In the genomic region with DNA sequence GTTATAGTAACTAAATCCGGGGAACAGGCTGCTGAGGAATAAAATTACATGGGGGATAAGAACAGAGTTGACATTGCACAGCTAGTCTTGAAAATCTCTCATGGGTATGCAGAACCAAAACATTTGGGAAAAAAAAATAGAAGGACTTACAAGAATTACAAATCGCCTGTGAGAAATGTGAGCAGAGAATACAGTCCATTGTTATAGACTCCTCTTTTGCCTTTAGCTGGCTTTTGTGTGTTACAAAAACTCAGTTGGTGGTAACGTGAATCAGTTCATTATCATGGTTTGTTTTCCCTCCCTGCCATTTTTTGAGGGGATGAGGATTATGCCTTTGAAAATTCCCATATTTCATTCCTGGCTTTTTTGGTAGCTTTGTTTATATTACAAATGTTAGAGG, we compare ENCODE assay signal across 24 cellular contexts.
"Had no signal": no experiment of that assay in that cellular context is flagged by ENCODE, and none has a peak within 500 bp of the region (broad histone marks: within the 10 kb centered on the region; RNA-seq: fewer than 3 reads in every experiment).

No MANE protein-coding gene starts in this region.

- H3K4me3 ChIP-seq: coronary artery, esophagus muscularis mucosa, gastroesophageal sphincter, heart left ventricle, prostate gland, right atrium auricular region, thyroid gland, upper lobe of right lung had no signal

- DNase-seq: activated CD4-positive, alpha-beta T cell treated with anti-CD3 and anti-CD28 coated beads for 1 hour; activated CD4-positive, alpha-beta T cell treated with anti-CD3 and anti-CD28 coated beads, Interleukin-2, amount 50 U/mL, for 4 hours; activated CD8-positive, alpha-beta memory T cell treated with anti-CD3 and anti-CD28 coated beads for 24 hours; activated CD8-positive, alpha-beta memory T cell treated with anti-CD3 and anti-CD28 coated beads, Interleukin-2, amount 50 U/mL, for 4 hours; activated T-cell treated with anti-CD3 and anti-CD28 coated beads, Interleukin-2, amount 50 U/mL, for 24 hours; aorta; heart left ventricle; islet precursor cell; left cardiac atrium; mesenchymal stem cell; naive B cell; stimulated activated CD4-positive, alpha-beta T cell treated with anti-CD3 and anti-CD28 coated beads, Interleukin-12 subunit alpha, Interleukin-12 subunit beta, amount 100 ng/mL, for 4 hours; substantia nigra; SW 1271; T-helper 17 cell; thyroid gland; upper lobe of right lung had no signal

- H3K4me1 ChIP-seq: prostate gland, right atrium auricular region, upper lobe of right lung had no signal

- ATAC-seq: activated naive CD4-positive, alpha-beta T cell treated with anti-CD3 and anti-CD28 coated beads, Interleukin-2, amount 50 U/mL, for 72 hours; activated T-helper 17 cell treated with anti-CD3 and anti-CD28 coated beads, Interleukin-2, amount 50 U/mL, for 72 hours; gastroesophageal sphincter; heart left ventricle; left cardiac atrium; T-helper 17 cell; upper lobe of right lung had no signal

- H3K36me3 ChIP-seq: esophagus muscularis mucosa, gastroesophageal sphincter, heart left ventricle, prostate gland, right atrium auricular region, thyroid gland, upper lobe of right lung had no signal

- H3K27me3 ChIP-seq: esophagus muscularis mucosa, gastroesophageal sphincter, heart left ventricle, right atrium auricular region, thyroid gland, upper lobe of right lung had no signal

- H3K9me3 ChIP-seq: esophagus muscularis mucosa, gastroesophageal sphincter, prostate gland, right atrium auricular region, thyroid gland, upper lobe of right lung had no signal

- H3K27ac ChIP-seq: coronary artery, gastroesophageal sphincter, prostate gland, right atrium auricular region, upper lobe of right lung had no signal
